Comparison of ENCODE assay signal across 1 cellular context in the genomic region with DNA sequence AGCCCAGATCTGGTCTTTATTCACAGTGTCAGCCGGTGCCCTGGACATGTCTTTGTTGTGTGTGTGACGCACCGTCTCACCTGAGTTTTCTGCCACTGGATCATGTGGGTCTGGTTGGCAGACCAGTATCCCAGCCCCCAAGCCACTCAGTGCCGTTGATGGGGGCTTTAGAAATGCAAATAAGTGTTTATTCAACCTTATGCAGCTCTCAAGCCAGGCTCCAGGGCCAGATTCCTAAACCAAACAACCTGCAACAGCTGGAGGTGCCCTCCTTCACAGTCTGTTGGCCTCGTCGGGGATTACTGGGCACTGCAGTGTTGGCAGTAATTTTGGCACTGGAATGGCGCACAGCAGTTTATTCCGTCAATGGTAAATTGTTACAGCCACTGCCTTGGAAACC.
TF ChIP-seq lines count a peak whose summit lies in the region.

No MANE protein-coding gene starts in this region.

TF ChIP-seq in H1, 55 proteins besides CTCF, POLR2A, EP300 and RAD21 (continued from another document):
- TF ChIP-seq FOSL1 (IDR thresholded peaks at IDR 0.05; ENCODE audit: insufficient read depth, low read depth, low read length) (no peak), KDM1A (IDR thresholded peaks at IDR 0.05; ENCODE audit: borderline replicate concordance, low read length) (no peak), ZNF274 (IDR thresholded peaks at IDR 0.05; ENCODE audit: borderline replicate concordance, extremely low read depth, low read length) (no peak), KDM4A (IDR thresholded peaks at IDR 0.05; ENCODE audit: low read depth, low read length, severe bottlenecking) (no peak), POU5F1 (IDR thresholded peaks at IDR 0.05; ENCODE audit: low read depth, low read length) (peak; percentile 69; the same call in 1 of the 2 replicates), SIRT6 (IDR thresholded peaks at IDR 0.05; ENCODE audit: low read length) (no peak), SAP30 (IDR thresholded peaks at IDR 0.05; ENCODE audit: insufficient read depth, insufficient replicate concordance, low read length) (no peak), ATF3 (IDR thresholded peaks at IDR 0.05; ENCODE audit: insufficient read depth, low read depth, low read length) (no peak), CBX5 (IDR thresholded peaks at IDR 0.05; ENCODE audit: low read depth, low read length) (no peak), CHD2 (IDR thresholded peaks at IDR 0.05; ENCODE audit: low read length) (peak; percentile 58; the same call in 1 of the 2 replicates), GTF2F1 (IDR thresholded peaks at IDR 0.05; ENCODE audit: borderline replicate concordance, low read depth, low read length) (no peak), NANOG (IDR thresholded peaks at IDR 0.05; ENCODE audit: insufficient read depth, low read depth, low read length, poor library complexity, severe bottlenecking) (peak; percentile 99), RFX5 (IDR thresholded peaks at IDR 0.05; ENCODE audit: borderline replicate concordance, low read depth, low read length) (no peak), CREB1 (IDR thresholded peaks at IDR 0.05) (peak; percentile 68), HDAC6 (IDR thresholded peaks at IDR 0.05; ENCODE audit: low read depth, low read length) (no peak), CTBP2 (IDR thresholded peaks at IDR 0.05; ENCODE audit: borderline replicate concordance, insufficient read depth, insufficient read length, low read length) (peak; percentile 78), JUND (IDR thresholded peaks at IDR 0.05; ENCODE audit: low read length) (peak; percentile 35; the same call in 1 of the 2 replicates), RNF2 (IDR thresholded peaks at IDR 0.05; ENCODE audit: borderline replicate concordance, low read depth, low read length, missing control alignments, poor library complexity, severe bottlenecking) (no peak), MAFK (IDR thresholded peaks at IDR 0.05; ENCODE audit: low read depth, low read length) (no peak), SUZ12 (IDR thresholded peaks at IDR 0.05; ENCODE audit: low read length) (no peak), HDAC2 (IDR thresholded peaks at IDR 0.05; ENCODE audit: borderline replicate concordance in 1 of 2, low read depth in 2 of 2, low read length in 2 of 2) (peak; percentile 87 to 93; a peak in 3 of 4 replicates), SRF (IDR thresholded peaks at IDR 0.05; ENCODE audit: low read depth, low read length) (no peak), CHD1 (IDR thresholded peaks at IDR 0.05; ENCODE audit: low read depth, low read length) (no peak), EZH2 (IDR thresholded peaks at IDR 0.05; ENCODE audit: low read depth, low read length, severe bottlenecking) (no peak), BRCA1 (IDR thresholded peaks at IDR 0.05; ENCODE audit: low read depth, low read length) (no peak), NRF1 (IDR thresholded peaks at IDR 0.05; ENCODE audit: low read depth, low read length) (no peak), SIN3A (conservative IDR thresholded peaks at IDR 0.05 in 1 of 2, IDR thresholded peaks at IDR 0.05 in 1 of 2; ENCODE audit: low read depth in 1 of 2, low read length in 2 of 2) (peak; percentile 42 to 75; a peak in 2 of 4 replicates), GABPA (IDR thresholded peaks at IDR 0.05; ENCODE audit: borderline replicate concordance, insufficient read depth, low read length) (no peak), YY1 (IDR thresholded peaks at IDR 0.05; ENCODE audit: low read depth, low read length) (peak; percentile 60), USF2 (IDR thresholded peaks at IDR 0.05; ENCODE audit: low read length) (peak; percentile 62), BACH1 (IDR thresholded peaks at IDR 0.05; ENCODE audit: low read length) (0 out of 2 replicates have a peak, but pooled peaks have one; percentile 30), ASH2L (IDR thresholded peaks at IDR 0.05; ENCODE audit: low read length) (peak; percentile 91), E2F6 (IDR thresholded peaks at IDR 0.05) (no peak), CHD7 (IDR thresholded peaks at IDR 0.05; ENCODE audit: insufficient replicate concordance, low read length) (peak; percentile 68), TBP (IDR thresholded peaks at IDR 0.05; ENCODE audit: low read depth, low read length) (0 out of 2 replicates have a peak, but pooled peaks have one; percentile 46), KDM5A (IDR thresholded peaks at IDR 0.05; ENCODE audit: low read length) (no peak), RXRA (IDR thresholded peaks at IDR 0.05; ENCODE audit: insufficient read depth, low read depth, low read length) (no peak), SP4 (IDR thresholded peaks at IDR 0.05; ENCODE audit: low read length) (no peak), MAX (IDR thresholded peaks at IDR 0.05) (peak; percentile 37; the same call in 1 of the 2 replicates), SP2 (IDR thresholded peaks at IDR 0.05; ENCODE audit: low read length) (no peak), TCF12 (IDR thresholded peaks at IDR 0.05; ENCODE audit: low read depth, low read length) (peak; percentile 91), TAF7 (optimal IDR thresholded peaks at IDR 0.05; ENCODE audit: borderline replicate concordance, low read depth, low read length) (no peak), SP1 (IDR thresholded peaks at IDR 0.05; ENCODE audit: low read depth, low read length) (peak; percentile 87), PHF8 (conservative IDR thresholded peaks at IDR 0.05; ENCODE audit: low read depth, low read length) (no peak), POLR2AphosphoS5 (IDR thresholded peaks at IDR 0.05; ENCODE audit: low read depth, low read length) (peak; percentile 68; the same call in 1 of the 2 replicates), BCL11A (IDR thresholded peaks at IDR 0.05; ENCODE audit: low read depth in 2 of 2, low read length in 2 of 2) (peak in 1 of 2 experiments; percentile 48), CEBPB (IDR thresholded peaks at IDR 0.05; ENCODE audit: low read depth, low read length) (no peak), TAF1 (IDR thresholded peaks at IDR 0.05; ENCODE audit: low read depth, low read length) (0 out of 2 replicates have a peak, but pooled peaks have one; percentile 24), SIX5 (IDR thresholded peaks at IDR 0.05; ENCODE audit: low read depth, low read length) (no peak), EGR1 (IDR thresholded peaks at IDR 0.05; ENCODE audit: borderline replicate concordance, low read depth, low read length) (no peak)
- TF ChIP-seq, protein P1, sequence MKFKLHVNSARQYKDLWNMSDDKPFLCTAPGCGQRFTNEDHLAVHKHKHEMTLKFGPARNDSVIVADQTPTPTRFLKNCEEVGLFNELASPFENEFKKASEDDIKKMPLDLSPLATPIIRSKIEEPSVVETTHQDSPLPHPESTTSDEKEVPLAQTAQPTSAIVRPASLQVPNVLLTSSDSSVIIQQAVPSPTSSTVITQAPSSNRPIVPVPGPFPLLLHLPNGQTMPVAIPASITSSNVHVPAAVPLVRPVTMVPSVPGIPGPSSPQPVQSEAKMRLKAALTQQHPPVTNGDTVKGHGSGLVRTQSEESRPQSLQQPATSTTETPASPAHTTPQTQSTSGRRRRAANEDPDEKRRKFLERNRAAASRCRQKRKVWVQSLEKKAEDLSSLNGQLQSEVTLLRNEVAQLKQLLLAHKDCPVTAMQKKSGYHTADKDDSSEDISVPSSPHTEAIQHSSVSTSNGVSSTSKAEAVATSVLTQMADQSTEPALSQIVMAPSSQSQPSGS (IDR thresholded peaks at IDR 0.05; ENCODE audit: low read length) = peak; percentile 36; the same call in 1 of the 2 replicates
